Comparison of ENCODE assay signal across 26 cellular contexts in the genomic region with DNA sequence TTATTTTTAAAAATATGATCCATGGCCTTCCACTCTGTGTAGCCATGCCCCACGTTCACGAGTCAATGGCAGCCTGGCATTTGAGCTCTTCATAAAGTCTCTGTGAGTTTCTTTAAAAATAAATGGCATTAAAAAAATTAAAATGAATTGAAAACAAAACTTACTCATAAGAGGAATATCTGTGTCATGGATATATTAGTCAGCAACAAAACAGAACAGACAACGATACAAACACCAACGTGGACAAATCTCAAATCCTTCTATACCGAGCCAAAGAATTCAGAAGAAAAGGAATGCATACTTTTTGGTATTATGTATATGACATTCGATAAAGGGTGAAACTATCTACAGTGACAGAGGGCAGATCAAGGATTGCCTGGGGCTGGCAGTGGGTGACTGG. TPM values are rescaled to one million over a fixed set of nuclear protein-coding genes. Genes with fewer than 3 reads are reported as not detected.
DNase-seq lines count a peak whose midpoint lies in the region; ATAC-seq, FAIRE-seq and TF ChIP-seq lines count a peak whose summit lies in the region.
"Had no signal": no experiment of that assay in that cellular context is flagged by ENCODE, and none has a peak within 500 bp of the region (broad histone marks: within the 10 kb centered on the region; RNA-seq: fewer than 3 reads in every experiment).

No MANE protein-coding gene starts in this region.

- CTCF ChIA-PET in A549 (lab: Yijun Ruan, JAX) = interaction anchor here (0.6 to 1.0 kb wide), 2 partner anchors 32 to 298 kb away, joined by 3 read pairs; no protein-coding TSS in a partner anchor
- CTCF ChIA-PET in PC-3 (lab: Charles Lee) = no interaction called here

- H3K27ac Mint-ChIP-seq in HFFc6 = no peak overlapping the region; the same call in 1 of the 2 replicates
- H3K27ac Mint-ChIP-seq in activated naive CD4-positive, alpha-beta T cell treated with anti-CD3 and anti-CD28 coated beads, Interleukin-2, amount 50 U/mL, for 72 hours = no peak overlapping the region

- no peak for TF ChIP-seq POLR2A in A549 (IDR thresholded peaks at IDR 0.05; ENCODE audit: low read length)

- 84% methylated on average over 6 of the region's 6 CpGs for WGBS in A549 (ENCODE audit: missing lambda C conversion rate)

- H3K4me2 ChIP-seq in A549 (no peak overlapping the region), osteoblast (ENCODE audit: insufficient read depth, low read length) (no peak overlapping the region), PC-3 (ENCODE audit: low read length) (no peak overlapping the region)
- H3K4me2 ChIP-seq: BLaER1 had no signal

- H3K4me1 Mint-ChIP-seq in HFFc6 (ENCODE audit: low read depth) = peaks cover 29% of the 10 kb centered on the region

- H3K9ac ChIP-seq in PC-3 (ENCODE audit: low read length) = no peak overlapping the region
- H3K9ac ChIP-seq: BLaER1 had no signal

- H3K9me2 ChIP-seq in PC-3 (replicated peaks; ENCODE audit: low read length) = no peaks in the 10 kb centered on the region

- H3K4me1 ChIP-seq in A549 = peaks cover 16% of the 10 kb centered on the region
- peaks cover 19% of the 10 kb centered on the region for H3K4me1 ChIP-seq in osteoblast (ENCODE audit: insufficient read depth, low read length)
- peaks cover 17% of the 10 kb centered on the region; the same call in 1 of the 2 replicates for H3K4me1 ChIP-seq in PC-3 (ENCODE audit: insufficient read depth, low read length)

- H4K20me1 ChIP-seq in osteoblast (ENCODE audit: insufficient read depth, low read length) = no peaks in the 10 kb centered on the region
- H4K20me1 ChIP-seq in PC-3 (ENCODE audit: low read length) = no peaks in the 10 kb centered on the region
- H4K20me1 ChIP-seq: BLaER1 had no signal

- no peak for FAIRE-seq in A549 (lab: Jason Lieb, UNC)
- FAIRE-seq: GM19239 had no signal

- BruUV-seq in PC-3 (replicated peaks; lab: Mats Ljungman, UMichigan) = no TSS peak

- ATAC-seq in A549 (no peak), PC-3 (no peak)
- ATAC-seq in activated naive CD4-positive, alpha-beta T cell treated with anti-CD3 and anti-CD28 coated beads, Interleukin-2, amount 50 U/mL, for 72 hours = no peak

- H3K27me3 ChIP-seq in osteoblast (ENCODE audit: insufficient read depth, low read length) (peaks cover 18% of the 10 kb centered on the region), PC-3 (ENCODE audit: low read length) (no peaks in the 10 kb centered on the region)
- H3K27me3 ChIP-seq: BLaER1 had no signal

- DNase-seq in A549 (ENCODE audit: low read depth in 1 of 2, low spot score in 1 of 2) = no peak
- peak; percentile 19 for DNase-seq in HFFc6
- DNase-seq in dedifferentiated amniotic fluid mesenchymal stem cell (ENCODE audit: extremely low spot score) = peak; percentile 29
- peak; percentile 91 for DNase-seq in osteoblast (ENCODE audit: insufficient read length, low spot score, missing footprints)
- no peak for DNase-seq in activated CD8-positive, alpha-beta memory T cell treated with anti-CD3 and anti-CD28 coated beads for 24 hours
- DNase-seq in activated naive CD4-positive, alpha-beta T cell treated with anti-CD3 and anti-CD28 coated beads, Interleukin-2, amount 50 U/mL, for 72 hours (ENCODE audit: low spot score in 2 of 2) = no peak
- DNase-seq in PC-3 = no peak
- DNase-seq: 8988T; CD4-positive, CD25-positive, alpha-beta regulatory T cell; DMS153; DND-41; GOT3; KBM-7; MV-4-11; NCI-H1105; NCI-H146; NCI-H2029; NCI-H446 treated with DMSO at 0.1 percent for 48 hours; NCI-H526; NCI-H82; NK-92 treated with Interleukin-12 subunit alpha and Interleukin-12 subunit beta, amount 100 ng/mL, for 24 hours; Right ventricle myocardium superior; RPMI8226 had no signal

- H3K36me3 ChIP-seq in osteoblast (ENCODE audit: insufficient read depth, low read length) = no peaks in the 10 kb centered on the region
- no peaks in the 10 kb centered on the region for H3K36me3 ChIP-seq in PC-3 (ENCODE audit: low read depth, low read length)
- H3K36me3 ChIP-seq: BLaER1, HAP-1 had no signal

- POLR2A ChIA-PET in A549 (lab: Yijun Ruan, JAX) (no interaction called here), PC-3 (lab: Charles Lee; ENCODE audit: unreplicated experiment) (no interaction called here)

- H3K9me3 ChIP-seq in A549 = no peaks in the 10 kb centered on the region
- H3K9me3 ChIP-seq in osteoblast (ENCODE audit: low read depth, low read length) = no peaks in the 10 kb centered on the region
- H3K9me3 ChIP-seq in PC-3 (ENCODE audit: low read length) = no peaks in the 10 kb centered on the region
- H3K9me3 ChIP-seq: BLaER1, HAP-1 had no signal

- H3K27me3 Mint-ChIP-seq in HFFc6 (ENCODE audit: insufficient read depth) = peaks cover 4% of the 10 kb centered on the region; the same call in 1 of the 2 replicates

- H3F3A ChIP-seq in PC-3 (ENCODE audit: low read length, unreplicated experiment) = no peaks in the 10 kb centered on the region

- H3K79me2 ChIP-seq in osteoblast (ENCODE audit: insufficient read depth, low read length) (no peaks in the 10 kb centered on the region), PC-3 (ENCODE audit: low read length) (no peaks in the 10 kb centered on the region)

- no peak overlapping the region for H3K4me3 Mint-ChIP-seq in HFFc6
- H3K4me3 Mint-ChIP-seq: CD4-positive, CD25-positive, alpha-beta regulatory T cell had no signal

- no peaks in the 10 kb centered on the region for H3K9me3 Mint-ChIP-seq in HFFc6
- no peaks in the 10 kb centered on the region for H3K9me3 Mint-ChIP-seq in activated naive CD4-positive, alpha-beta T cell treated with anti-CD3 and anti-CD28 coated beads, Interleukin-2, amount 50 U/mL, for 72 hours
- H3K9me3 Mint-ChIP-seq: CD4-positive, CD25-positive, alpha-beta regulatory T cell had no signal

- H3K36me3 Mint-ChIP-seq in HFFc6 (ENCODE audit: low read depth) = peaks cover 4% of the 10 kb centered on the region; the same call in 1 of the 2 replicates
- no peaks in the 10 kb centered on the region for H3K36me3 Mint-ChIP-seq in activated naive CD4-positive, alpha-beta T cell treated with anti-CD3 and anti-CD28 coated beads, Interleukin-2, amount 50 U/mL, for 72 hours
- H3K36me3 Mint-ChIP-seq: CD4-positive, CD25-positive, alpha-beta regulatory T cell had no signal

- no peak for TF ChIP-seq RAD21 in A549 (conservative IDR thresholded peaks at IDR 0.05 in 1 of 2, IDR thresholded peaks at IDR 0.05 in 1 of 2)

- no peak overlapping the region for H3K4me3 ChIP-seq in A549
- no peak overlapping the region for H3K4me3 ChIP-seq in osteoblast (ENCODE audit: insufficient read depth, low read length)
- no peak overlapping the region for H3K4me3 ChIP-seq in PC-3 (ENCODE audit: low read length)
- H3K4me3 ChIP-seq: BLaER1, HAP-1 had no signal

- intact Hi-C loops in PC-3 (cut with micrococcal nuclease) = no loop called here

- TF ChIP-seq EP300 in A549 (IDR thresholded peaks at IDR 0.05) = no peak

- no peak for TF ChIP-seq CTCF in A549 (IDR thresholded peaks at IDR 0.05)
- TF ChIP-seq CTCF in HFFc6 (IDR thresholded peaks at IDR 0.05) = no peak
- no peak for TF ChIP-seq CTCF in osteoblast (IDR thresholded peaks at IDR 0.05; ENCODE audit: extremely low read depth, low read depth, low read length)
- TF ChIP-seq CTCF in PC-3 (conservative IDR thresholded peaks at IDR 0.05; ENCODE audit: low read depth, low read length) = no peak

- H3K27ac ChIP-seq in A549 (peak overlapping the region; percentile 12 to 71; a peak in 3 of 6 replicates), osteoblast (ENCODE audit: low read depth, low read length) (peak overlapping the region; percentile 46), PC-3 (ENCODE audit: low read length) (no peak overlapping the region)
- H3K27ac ChIP-seq: BLaER1 had no signal

- H2AFZ ChIP-seq in osteoblast (ENCODE audit: low read length) = no peak overlapping the region
- no peak overlapping the region for H2AFZ ChIP-seq in PC-3 (ENCODE audit: low read length)

TF ChIP-seq in A549, 52 proteins besides CTCF, POLR2A, EP300 and RAD21:
- no peak for TF ChIP-seq NPAS2 (CRISPR knock-in tag; IDR thresholded peaks at IDR 0.05; ENCODE audit: borderline replicate concordance)

RNA-seq across cellular contexts. Expression of gene CMIP, which starts 8.2 kb away (rescaled TPM):
- polyA plus RNA-seq in A549 (2011; rRNA removed) (21.6 and 44.7 TPM in 2 replicates), A549 (2017; fragmentation: RNase III; extraction: RNeasy Plus Mini Kit Qiagen cat#74134 plus additional on column Dnase treatment) (118 to 129 TPM (median 125 TPM) in 3 replicates)
- 78.5 and 97.9 TPM in 2 replicates for polyA plus RNA-seq in A549 (2012; cell fraction: cytosol; rRNA removed)
- 128 and 142 TPM in 2 replicates for polyA plus RNA-seq in A549 (2012; cell fraction: nucleus; rRNA removed)
- polyA minus RNA-seq in A549 (2011; rRNA and poly(A)+ RNA removed) = 89.1 and 130 TPM in 2 replicates
- total RNA-seq in HFFc6 (2021; fragmentation: NEBNext Ultra II Directional; extraction: Animal tissue kit (Norgen Biotek cat#: 25700)) = 10 to 100 TPM; 35.9 to 48.0 (median 43.5) TPM
- total RNA-seq in osteoblast (6.2 and 8.3 TPM in 2 replicates), PC-3 (2014; rRNA removed) (25.7 and 43.7 TPM in 2 replicates)
- total RNA-seq in activated naive CD4-positive, alpha-beta T cell treated with anti-CD3 and anti-CD28 coated beads, Interleukin-2, amount 50 U/mL, for 72 hours = 10 to 100 TPM; 35.5 to 51.5 TPM

Comparison
In these comparisons a context has a peak if more than half of its experiments do, and no peak if none do; other contexts are left out.
1. DNase-seq: peak in HFFc6 (single experiment), dedifferentiated amniotic fluid mesenchymal stem cell (single experiment) and osteoblast (single experiment); none in A549 (0 of 2), activated CD8-positive, alpha-beta memory T cell treated with anti-CD3 and anti-CD28 coated beads for 24 hours (single experiment), activated naive CD4-positive, alpha-beta T cell treated with anti-CD3 and anti-CD28 coated beads, Interleukin-2, amount 50 U/mL, for 72 hours (0 of 2) and PC-3 (single experiment).